ENCODE assay signal across 9 cellular contexts in genomic region chr19:3284759-3285646, GRCh38.
A peak's percentile ranks its signal among the peaks of the same experiment; 100 is the strongest.
DNase-seq lines count a peak whose midpoint lies in the region; ATAC-seq and TF ChIP-seq lines count a peak whose summit lies in the region.
"Had no signal": no experiment of that assay in that cellular context is flagged by ENCODE, and none has a peak within 500 bp of the region (broad histone marks: within the 10 kb centered on the region; RNA-seq: fewer than 3 reads in every experiment).

No MANE protein-coding gene starts in this region.

- TF ChIP-seq CTCF in RWPE1 (conservative IDR thresholded peaks at IDR 0.05; ENCODE audit: low read depth) (no peak), gastroesophageal sphincter (IDR thresholded peaks at IDR 0.05) (no peak), psoas muscle (IDR thresholded peaks at IDR 0.05) (no peak)

- ATAC-seq in gastroesophageal sphincter (peak; percentile 28), psoas muscle (peak; percentile 49 to 71 (median 58)), GM19455 (IDR thresholded peaks at IDR 0.05; ENCODE audit: unreplicated experiment) (no peak), GM18517 (IDR thresholded peaks at IDR 0.05; ENCODE audit: unreplicated experiment) (no peak)

- no peak for TF ChIP-seq EP300 in gastroesophageal sphincter (IDR thresholded peaks at IDR 0.05)

- intact Hi-C loops in activated T-helper 1 cell treated with anti-CD3 and anti-CD28 coated beads, Interleukin-12 subunit alpha, Interleukin-12 subunit beta, Interleukin-2, Interleukin-4 antibody, amounts not matched to agents 30 ng/mL and 10 ng/mL and 1 ng/mL, durations not matched to agents 14 hours and 24 hours and 36 hours (cut with micrococcal nuclease) = loop anchor here (1.0 to 2.0 kb wide), 3 partner anchors 9 to 288 kb away; partner anchors contain the start of gene HMG20B
- intact Hi-C loops in psoas muscle (cut with DNase I) = no loop called here

- peaks cover 90% of the 10 kb centered on the region for H3K27me3 ChIP-seq in gastroesophageal sphincter
- peaks cover 0 to 77% (median 21%) of the 10 kb centered on the region in 3 donors for H3K27me3 ChIP-seq in psoas muscle (ENCODE audit: insufficient read depth in 3 of 3, low read length in 2 of 3)

- H3K36me3 ChIP-seq in gastroesophageal sphincter = no peaks in the 10 kb centered on the region
- no peaks in the 10 kb centered on the region for H3K36me3 ChIP-seq in psoas muscle (ENCODE audit: insufficient read depth in 1 of 2, low read depth in 1 of 2)
- H3K36me3 ChIP-seq: BLaER1 had no signal

- peaks cover 14% of the 10 kb centered on the region for H3K27me3 Mint-ChIP-seq in activated T-helper 1 cell treated with anti-CD3 and anti-CD28 coated beads, Interleukin-12 subunit alpha, Interleukin-12 subunit beta, Interleukin-2, Interleukin-4 antibody, amounts not matched to agents 30 ng/mL and 10 ng/mL and 1 ng/mL, durations not matched to agents 14 hours and 24 hours and 36 hours (ENCODE audit: insufficient read depth)

- H3K4me3 ChIP-seq in gastroesophageal sphincter (peak overlapping the region in 1 of 2 donors; percentile 30), psoas muscle (peak overlapping the region; percentile 25)
- H3K4me3 ChIP-seq: BLaER1 had no signal

- H3K36me3 Mint-ChIP-seq in activated T-helper 1 cell treated with anti-CD3 and anti-CD28 coated beads, Interleukin-12 subunit alpha, Interleukin-12 subunit beta, Interleukin-2, Interleukin-4 antibody, amounts not matched to agents 30 ng/mL and 10 ng/mL and 1 ng/mL, durations not matched to agents 14 hours and 24 hours and 36 hours (ENCODE audit: low read depth) = no peaks in the 10 kb centered on the region

- DNase-seq in NCI-H146 (lab: John Stamatoyannopoulos, UW) = peak; percentile 35
- DNase-seq in NCI-H146 treated with DMSO at 0.1 percent for 48 hours (lab: John Stamatoyannopoulos, UW; ENCODE audit: unreplicated experiment) = no peak
- peak; percentile 65 for DNase-seq in RWPE1 (ENCODE audit: low spot score)
- DNase-seq in activated T-helper 1 cell treated with anti-CD3 and anti-CD28 coated beads, Interleukin-12 subunit alpha, Interleukin-12 subunit beta, Interleukin-2, Interleukin-4 antibody, amounts not matched to agents 30 ng/mL and 10 ng/mL and 1 ng/mL, durations not matched to agents 14 hours and 24 hours and 36 hours (ENCODE audit: low spot score) = peak; percentile 50
- peak; percentile 40 to 62 for DNase-seq in psoas muscle

- CTCF ChIA-PET in RWPE1 (lab: Yijun Ruan, JAX) = interaction anchor here (0.6 to 0.7 kb wide), 2 partner anchors 19 to 185 kb away, joined by 3 read pairs; no protein-coding TSS in a partner anchor

- POLR2A ChIA-PET in RWPE1 (lab: Yijun Ruan, JAX; ENCODE audit: low non-redundant PET) = no interaction called here

- peak overlapping the region; percentile 50 for H3K27ac ChIP-seq in RWPE1
- H3K27ac ChIP-seq in gastroesophageal sphincter = no peak overlapping the region
- H3K27ac ChIP-seq in psoas muscle = no peak overlapping the region
- H3K27ac ChIP-seq: BLaER1 had no signal

- 2 to 6% methylated on average over 8 to 22 of the region's 38 CpGs for WGBS in gastroesophageal sphincter (ENCODE audit: low coverage in 1 of 2), 2 donors
- WGBS in psoas muscle, 3 donors = 1 to 4% (median 3%) methylated on average over 28 to 38 of the region's 38 CpGs

- H3K27ac Mint-ChIP-seq in activated T-helper 1 cell treated with anti-CD3 and anti-CD28 coated beads, Interleukin-12 subunit alpha, Interleukin-12 subunit beta, Interleukin-2, Interleukin-4 antibody, amounts not matched to agents 30 ng/mL and 10 ng/mL and 1 ng/mL, durations not matched to agents 14 hours and 24 hours and 36 hours = no peak overlapping the region

- H3K4me1 ChIP-seq in gastroesophageal sphincter = peaks cover 0 to 19% (median 8%) of the 10 kb centered on the region in 3 donors
- no peaks in the 10 kb centered on the region for H3K4me1 ChIP-seq in psoas muscle

- TF ChIP-seq POLR2A in gastroesophageal sphincter (IDR thresholded peaks at IDR 0.05) = no peak

- no peak overlapping the region for H3K4me3 Mint-ChIP-seq in activated T-helper 1 cell treated with anti-CD3 and anti-CD28 coated beads, Interleukin-12 subunit alpha, Interleukin-12 subunit beta, Interleukin-2, Interleukin-4 antibody, amounts not matched to agents 30 ng/mL and 10 ng/mL and 1 ng/mL, durations not matched to agents 14 hours and 24 hours and 36 hours

- H3K9me3 ChIP-seq in gastroesophageal sphincter = no peaks in the 10 kb centered on the region
- H3K9me3 ChIP-seq in psoas muscle = no peaks in the 10 kb centered on the region

- no peaks in the 10 kb centered on the region for H3K4me1 Mint-ChIP-seq in activated T-helper 1 cell treated with anti-CD3 and anti-CD28 coated beads, Interleukin-12 subunit alpha, Interleukin-12 subunit beta, Interleukin-2, Interleukin-4 antibody, amounts not matched to agents 30 ng/mL and 10 ng/mL and 1 ng/mL, durations not matched to agents 14 hours and 24 hours and 36 hours (ENCODE audit: low read depth)

- no peaks in the 10 kb centered on the region for H3K9me3 Mint-ChIP-seq in activated T-helper 1 cell treated with anti-CD3 and anti-CD28 coated beads, Interleukin-12 subunit alpha, Interleukin-12 subunit beta, Interleukin-2, Interleukin-4 antibody, amounts not matched to agents 30 ng/mL and 10 ng/mL and 1 ng/mL, durations not matched to agents 14 hours and 24 hours and 36 hours

Comparison
In these comparisons a context has a peak if more than half of its experiments do, and no peak if none do; other contexts are left out.
1. ATAC-seq: peak in gastroesophageal sphincter (single experiment) and psoas muscle (4 of 4); none in GM19455 (single experiment) and GM18517 (single experiment).